In the genomic region with DNA sequence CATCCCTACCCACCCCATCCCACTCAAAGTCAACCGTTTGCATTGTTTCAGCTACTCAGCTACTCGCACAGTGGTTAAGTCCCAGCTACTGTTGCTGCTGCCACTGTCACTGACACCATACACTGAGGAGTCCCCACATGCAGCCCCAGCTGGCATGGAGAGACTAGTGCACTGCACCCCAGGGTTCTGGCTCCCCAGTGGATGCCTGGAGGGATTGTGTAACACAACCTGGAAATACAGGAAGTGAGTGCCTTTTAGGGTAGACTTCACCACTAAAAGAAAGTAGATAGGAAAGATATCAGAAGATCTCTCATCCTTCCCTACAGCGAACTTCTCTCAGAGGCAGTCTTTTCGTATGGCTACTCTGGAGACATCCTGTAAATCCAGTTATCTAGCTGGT, we compare ENCODE assay signal across 1 cellular context.
TF ChIP-seq lines count a peak whose summit lies in the region.

No MANE protein-coding gene starts in this region.

TF ChIP-seq in H1, 55 proteins besides CTCF, POLR2A, EP300 and RAD21:
- TF ChIP-seq, protein P1, sequence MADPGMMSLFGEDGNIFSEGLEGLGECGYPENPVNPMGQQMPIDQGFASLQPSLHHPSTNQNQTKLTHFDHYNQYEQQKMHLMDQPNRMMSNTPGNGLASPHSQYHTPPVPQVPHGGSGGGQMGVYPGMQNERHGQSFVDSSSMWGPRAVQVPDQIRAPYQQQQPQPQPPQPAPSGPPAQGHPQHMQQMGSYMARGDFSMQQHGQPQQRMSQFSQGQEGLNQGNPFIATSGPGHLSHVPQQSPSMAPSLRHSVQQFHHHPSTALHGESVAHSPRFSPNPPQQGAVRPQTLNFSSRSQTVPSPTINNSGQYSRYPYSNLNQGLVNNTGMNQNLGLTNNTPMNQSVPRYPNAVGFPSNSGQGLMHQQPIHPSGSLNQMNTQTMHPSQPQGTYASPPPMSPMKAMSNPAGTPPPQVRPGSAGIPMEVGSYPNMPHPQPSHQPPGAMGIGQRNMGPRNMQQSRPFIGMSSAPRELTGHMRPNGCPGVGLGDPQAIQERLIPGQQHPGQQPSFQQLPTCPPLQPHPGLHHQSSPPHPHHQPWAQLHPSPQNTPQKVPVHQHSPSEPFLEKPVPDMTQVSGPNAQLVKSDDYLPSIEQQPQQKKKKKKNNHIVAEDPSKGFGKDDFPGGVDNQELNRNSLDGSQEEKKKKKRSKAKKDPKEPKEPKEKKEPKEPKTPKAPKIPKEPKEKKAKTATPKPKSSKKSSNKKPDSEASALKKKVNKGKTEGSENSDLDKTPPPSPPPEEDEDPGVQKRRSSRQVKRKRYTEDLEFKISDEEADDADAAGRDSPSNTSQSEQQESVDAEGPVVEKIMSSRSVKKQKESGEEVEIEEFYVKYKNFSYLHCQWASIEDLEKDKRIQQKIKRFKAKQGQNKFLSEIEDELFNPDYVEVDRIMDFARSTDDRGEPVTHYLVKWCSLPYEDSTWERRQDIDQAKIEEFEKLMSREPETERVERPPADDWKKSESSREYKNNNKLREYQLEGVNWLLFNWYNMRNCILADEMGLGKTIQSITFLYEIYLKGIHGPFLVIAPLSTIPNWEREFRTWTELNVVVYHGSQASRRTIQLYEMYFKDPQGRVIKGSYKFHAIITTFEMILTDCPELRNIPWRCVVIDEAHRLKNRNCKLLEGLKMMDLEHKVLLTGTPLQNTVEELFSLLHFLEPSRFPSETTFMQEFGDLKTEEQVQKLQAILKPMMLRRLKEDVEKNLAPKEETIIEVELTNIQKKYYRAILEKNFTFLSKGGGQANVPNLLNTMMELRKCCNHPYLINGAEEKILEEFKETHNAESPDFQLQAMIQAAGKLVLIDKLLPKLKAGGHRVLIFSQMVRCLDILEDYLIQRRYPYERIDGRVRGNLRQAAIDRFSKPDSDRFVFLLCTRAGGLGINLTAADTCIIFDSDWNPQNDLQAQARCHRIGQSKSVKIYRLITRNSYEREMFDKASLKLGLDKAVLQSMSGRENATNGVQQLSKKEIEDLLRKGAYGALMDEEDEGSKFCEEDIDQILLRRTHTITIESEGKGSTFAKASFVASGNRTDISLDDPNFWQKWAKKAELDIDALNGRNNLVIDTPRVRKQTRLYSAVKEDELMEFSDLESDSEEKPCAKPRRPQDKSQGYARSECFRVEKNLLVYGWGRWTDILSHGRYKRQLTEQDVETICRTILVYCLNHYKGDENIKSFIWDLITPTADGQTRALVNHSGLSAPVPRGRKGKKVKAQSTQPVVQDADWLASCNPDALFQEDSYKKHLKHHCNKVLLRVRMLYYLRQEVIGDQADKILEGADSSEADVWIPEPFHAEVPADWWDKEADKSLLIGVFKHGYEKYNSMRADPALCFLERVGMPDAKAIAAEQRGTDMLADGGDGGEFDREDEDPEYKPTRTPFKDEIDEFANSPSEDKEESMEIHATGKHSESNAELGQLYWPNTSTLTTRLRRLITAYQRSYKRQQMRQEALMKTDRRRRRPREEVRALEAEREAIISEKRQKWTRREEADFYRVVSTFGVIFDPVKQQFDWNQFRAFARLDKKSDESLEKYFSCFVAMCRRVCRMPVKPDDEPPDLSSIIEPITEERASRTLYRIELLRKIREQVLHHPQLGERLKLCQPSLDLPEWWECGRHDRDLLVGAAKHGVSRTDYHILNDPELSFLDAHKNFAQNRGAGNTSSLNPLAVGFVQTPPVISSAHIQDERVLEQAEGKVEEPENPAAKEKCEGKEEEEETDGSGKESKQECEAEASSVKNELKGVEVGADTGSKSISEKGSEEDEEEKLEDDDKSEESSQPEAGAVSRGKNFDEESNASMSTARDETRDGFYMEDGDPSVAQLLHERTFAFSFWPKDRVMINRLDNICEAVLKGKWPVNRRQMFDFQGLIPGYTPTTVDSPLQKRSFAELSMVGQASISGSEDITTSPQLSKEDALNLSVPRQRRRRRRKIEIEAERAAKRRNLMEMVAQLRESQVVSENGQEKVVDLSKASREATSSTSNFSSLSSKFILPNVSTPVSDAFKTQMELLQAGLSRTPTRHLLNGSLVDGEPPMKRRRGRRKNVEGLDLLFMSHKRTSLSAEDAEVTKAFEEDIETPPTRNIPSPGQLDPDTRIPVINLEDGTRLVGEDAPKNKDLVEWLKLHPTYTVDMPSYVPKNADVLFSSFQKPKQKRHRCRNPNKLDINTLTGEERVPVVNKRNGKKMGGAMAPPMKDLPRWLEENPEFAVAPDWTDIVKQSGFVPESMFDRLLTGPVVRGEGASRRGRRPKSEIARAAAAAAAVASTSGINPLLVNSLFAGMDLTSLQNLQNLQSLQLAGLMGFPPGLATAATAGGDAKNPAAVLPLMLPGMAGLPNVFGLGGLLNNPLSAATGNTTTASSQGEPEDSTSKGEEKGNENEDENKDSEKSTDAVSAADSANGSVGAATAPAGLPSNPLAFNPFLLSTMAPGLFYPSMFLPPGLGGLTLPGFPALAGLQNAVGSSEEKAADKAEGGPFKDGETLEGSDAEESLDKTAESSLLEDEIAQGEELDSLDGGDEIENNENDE (IDR thresholded peaks at IDR 0.05; ENCODE audit: insufficient replicate concordance, low read length), result no peak
- TF ChIP-seq CEBPB (IDR thresholded peaks at IDR 0.05; ENCODE audit: low read depth, low read length), result peak; percentile 39; the same call in 1 of the 2 replicates
